9 cellular contexts compared by ENCODE assay signal in genomic region chrX:63755892-63756291, GRCh38. TPM values are rescaled to one million over a fixed set of nuclear protein-coding genes. Genes with fewer than 3 reads are reported as not detected.
DNase-seq lines count a peak whose midpoint lies in the region; ATAC-seq, FAIRE-seq and TF ChIP-seq lines count a peak whose summit lies in the region.
"Had no signal": no experiment of that assay in that cellular context is flagged by ENCODE, and none has a peak within 500 bp of the region (broad histone marks: within the 10 kb centered on the region; RNA-seq: fewer than 3 reads in every experiment).

No MANE protein-coding gene starts in this region.

- TF ChIP-seq CTCF in natural killer cell (IDR thresholded peaks at IDR 0.05) = no peak

- TF ChIP-seq POLR2A in H54 (IDR thresholded peaks at IDR 0.05; ENCODE audit: low read depth, low read length) = no peak

- peaks cover 25% of the 10 kb centered on the region for H3K4me1 Mint-ChIP-seq in activated naive CD8-positive, alpha-beta T cell treated with anti-CD3 and anti-CD28 coated beads for 36 hours
- H3K4me1 Mint-ChIP-seq in natural killer cell = peaks cover 32 to 38% of the 10 kb centered on the region in 2 donors

- intact Hi-C loops in natural killer cell (cut with micrococcal nuclease) = no loop called here

- in situ Hi-C loops in G401 (cut with HindIII; ENCODE audit: low sequenced_read_pairs) = no loop called here

- DNase-seq in G401 (ENCODE audit: low spot score) (peak; percentile 3), natural killer cell (no peak), NOMO-1 treated with dmso at 0.1 percent for 144 hours (lab: John Stamatoyannopoulos, UW; ENCODE audit: unreplicated experiment) (no peak), NCI-H2227 (lab: John Stamatoyannopoulos, UW; ENCODE audit: unreplicated experiment) (no peak), foreskin melanocyte (no peak), H54 (ENCODE audit: insufficient read length, low spot score) (no peak)
- no peak for DNase-seq in activated naive CD8-positive, alpha-beta T cell treated with anti-CD3 and anti-CD28 coated beads for 36 hours
- DNase-seq: HCEC 1CT had no signal

- H3K9me3 Mint-ChIP-seq in activated naive CD8-positive, alpha-beta T cell treated with anti-CD3 and anti-CD28 coated beads for 36 hours = no peaks in the 10 kb centered on the region
- H3K9me3 Mint-ChIP-seq in natural killer cell = no peaks in the 10 kb centered on the region

- H3K27me3 Mint-ChIP-seq in activated naive CD8-positive, alpha-beta T cell treated with anti-CD3 and anti-CD28 coated beads for 36 hours = no peaks in the 10 kb centered on the region
- peaks cover 0 to 12% of the 10 kb centered on the region in 2 donors for H3K27me3 Mint-ChIP-seq in natural killer cell (ENCODE audit: low read depth in 2 of 2)

- H3K36me3 Mint-ChIP-seq in activated naive CD8-positive, alpha-beta T cell treated with anti-CD3 and anti-CD28 coated beads for 36 hours = peaks cover 2% of the 10 kb centered on the region
- H3K36me3 Mint-ChIP-seq in natural killer cell = no peaks in the 10 kb centered on the region

- peak overlapping the region; percentile 18 for H3K4me3 Mint-ChIP-seq in activated naive CD8-positive, alpha-beta T cell treated with anti-CD3 and anti-CD28 coated beads for 36 hours
- H3K4me3 Mint-ChIP-seq in natural killer cell = peak overlapping the region; percentile 98

- no peak for FAIRE-seq in H54 (lab: Jason Lieb, UNC)

- H3K27ac Mint-ChIP-seq in activated naive CD8-positive, alpha-beta T cell treated with anti-CD3 and anti-CD28 coated beads for 36 hours = peak overlapping the region; percentile 7
- H3K27ac Mint-ChIP-seq in natural killer cell = peak overlapping the region; percentile 91 to 99

- ATAC-seq in HG02870 (IDR thresholded peaks at IDR 0.05; ENCODE audit: unreplicated experiment) = peak; percentile 41
- ATAC-seq in natural killer cell = no peak

RNA-seq across cellular contexts. Expression of gene ARHGEF9, which starts 29.1 kb away (rescaled TPM):
- 6.4 and 44.1 TPM in 2 replicates for total RNA-seq in G401 (2014; rRNA removed; shearing (Covaris generic))
- 10 to 100 TPM; 13.3 to 14.7 TPM for total RNA-seq in activated naive CD8-positive, alpha-beta T cell treated with anti-CD3 and anti-CD28 coated beads for 36 hours
- 10 to 100 TPM; 52.3 to 69.1 (median 64.2) TPM for total RNA-seq in natural killer cell
